In the genomic region with DNA sequence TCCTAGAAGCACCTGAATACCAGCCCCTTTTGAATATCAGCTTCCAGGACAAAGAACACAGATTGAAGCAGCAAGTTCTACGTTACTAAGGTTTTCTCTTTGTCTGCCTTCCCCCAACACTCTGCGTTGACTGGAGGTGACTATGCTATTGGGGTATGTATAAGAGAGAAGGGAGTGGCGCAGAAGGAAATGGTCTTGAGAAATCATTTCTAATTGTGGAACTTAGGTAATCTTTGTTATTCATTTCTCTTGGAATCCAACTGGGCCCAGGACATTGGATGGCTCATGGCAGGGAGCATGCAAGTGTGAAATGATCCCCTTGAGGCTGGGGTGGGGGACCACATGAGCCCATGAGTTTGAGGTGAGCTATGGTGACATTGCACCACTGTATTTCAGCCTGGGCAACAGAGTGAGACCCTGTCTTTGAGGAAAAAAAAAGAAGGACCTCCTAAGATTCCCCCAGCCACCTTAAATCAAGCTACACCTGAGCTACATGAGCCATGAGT, we compare ENCODE assay signal across 14 cellular contexts. TPM values are rescaled to one million over a fixed set of nuclear protein-coding genes. Genes with fewer than 3 reads are reported as not detected.
DNase-seq lines count a peak whose midpoint lies in the region; ATAC-seq and TF ChIP-seq lines count a peak whose summit lies in the region.
"Had no signal": no experiment of that assay in that cellular context is flagged by ENCODE, and none has a peak within 500 bp of the region (broad histone marks: within the 10 kb centered on the region; RNA-seq: fewer than 3 reads in every experiment).

No MANE protein-coding gene starts in this region.

- H3K4me1 Mint-ChIP-seq in stimulated activated naive CD8-positive, alpha-beta T cell treated with anti-CD3 and anti-CD28 coated beads, Interleukin-15, amount 100 ng/mL, for 72 hours = peaks cover 5% of the 10 kb centered on the region

- TF ChIP-seq CTCF in epithelial cell of esophagus (IDR thresholded peaks at IDR 0.05; ENCODE audit: insufficient read depth, low read depth, low read length, missing control alignments) = no peak

- no peak overlapping the region for H3K4me3 ChIP-seq in epithelial cell of esophagus (ENCODE audit: low read length)
- H3K4me3 ChIP-seq: dorsolateral prefrontal cortex had no signal

- H3K9me3 Mint-ChIP-seq in stimulated activated naive CD8-positive, alpha-beta T cell treated with anti-CD3 and anti-CD28 coated beads, Interleukin-15, amount 100 ng/mL, for 72 hours = no peaks in the 10 kb centered on the region
- H3K9me3 Mint-ChIP-seq: mesothelial cell of epicardium had no signal

- DNase-seq in EL (peak; percentile 91), NOMO-1 treated with dmso at 0.1 percent for 144 hours (lab: John Stamatoyannopoulos, UW; ENCODE audit: unreplicated experiment) (peak; percentile 63), epithelial cell of esophagus (ENCODE audit: low read depth) (peak; percentile 98), renal cortical epithelial cell (ENCODE audit: low read depth) (peak; percentile 99), NCI-H146 treated with DMSO at 0.1 percent for 48 hours (lab: John Stamatoyannopoulos, UW; ENCODE audit: unreplicated experiment) (no peak), islet precursor cell (no peak), HuH-7.5 (ENCODE audit: low spot score) (no peak)
- DNase-seq in stimulated activated naive CD8-positive, alpha-beta T cell treated with anti-CD3 and anti-CD28 coated beads, Interleukin-15, amount 100 ng/mL, for 72 hours = no peak
- DNase-seq: DMS53, dorsolateral prefrontal cortex, NCI-H1105, SHP77 had no signal

- peaks cover 3% of the 10 kb centered on the region for H3K27me3 Mint-ChIP-seq in stimulated activated naive CD8-positive, alpha-beta T cell treated with anti-CD3 and anti-CD28 coated beads, Interleukin-15, amount 100 ng/mL, for 72 hours

- no peak for ATAC-seq in stimulated activated naive CD8-positive, alpha-beta T cell treated with anti-CD3 and anti-CD28 coated beads, Interleukin-15, amount 100 ng/mL, for 72 hours

- H3K4me3 Mint-ChIP-seq in stimulated activated naive CD8-positive, alpha-beta T cell treated with anti-CD3 and anti-CD28 coated beads, Interleukin-15, amount 100 ng/mL, for 72 hours = no peak overlapping the region
- H3K4me3 Mint-ChIP-seq: mesothelial cell of epicardium had no signal

- no peak overlapping the region for H3K27ac Mint-ChIP-seq in stimulated activated naive CD8-positive, alpha-beta T cell treated with anti-CD3 and anti-CD28 coated beads, Interleukin-15, amount 100 ng/mL, for 72 hours
- H3K27ac Mint-ChIP-seq: mesothelial cell of epicardium had no signal

RNA-seq across cellular contexts. Expression of a gene that starts 29.7 kb away (rescaled TPM):
- total RNA-seq in renal cortical epithelial cell = 2.0 and 25.9 TPM in 2 replicates
- total RNA-seq: dorsolateral prefrontal cortex, temporal lobe had no signal

Comparison
In these comparisons a context has a peak if more than half of its experiments do, and no peak if none do; other contexts are left out.
1. DNase-seq: peak in EL (single experiment), NOMO-1 treated with dmso at 0.1 percent for 144 hours (single experiment), epithelial cell of esophagus (single experiment) and renal cortical epithelial cell (single experiment); none in NCI-H146 treated with DMSO at 0.1 percent for 48 hours (single experiment), islet precursor cell (single experiment), stimulated activated naive CD8-positive, alpha-beta T cell treated with anti-CD3 and anti-CD28 coated beads, Interleukin-15, amount 100 ng/mL, for 72 hours (0 of 2) and HuH-7.5 (single experiment).